8 cellular contexts compared by ENCODE assay signal in genomic region chr12:132687211-132688164, GRCh38. TPM values are rescaled to one million over a fixed set of nuclear protein-coding genes. Genes with fewer than 3 reads are reported as not detected.
DNase-seq lines count a peak whose midpoint lies in the region; ATAC-seq and TF ChIP-seq lines count a peak whose summit lies in the region.

Gene POLE (minus strand): TSS chr12:132687342. CDS start chr12:132687315, 27 bp downstream.
Gene PXMP2 (plus strand): TSS chr12:132687587. CDS start chr12:132687671, 84 bp downstream.

- H3K4me1 Mint-ChIP-seq in activated T-cell treated with anti-CD3 and anti-CD28 coated beads, Interleukin-2, amount 50 U/mL, for 24 hours (ENCODE audit: low read depth), result peaks cover 28% of the 10 kb centered on the region

- TF ChIP-seq CTCF in DND-41 (IDR thresholded peaks at IDR 0.05; ENCODE audit: borderline replicate concordance, extremely low read depth, low read length, poor library complexity, severe bottlenecking) (peak; percentile 9), Panc1 (IDR thresholded peaks at IDR 0.05) (no peak), esophagus muscularis mucosa (IDR thresholded peaks at IDR 0.05) (peak in 1 of 3 experiments; percentile 28)

- no peaks in the 10 kb centered on the region for H3K9me3 Mint-ChIP-seq in activated T-cell treated with anti-CD3 and anti-CD28 coated beads, Interleukin-2, amount 50 U/mL, for 24 hours

- peaks cover 38% of the 10 kb centered on the region for H4K20me1 ChIP-seq in DND-41 (ENCODE audit: insufficient read depth, low read length)

- peaks cover 66% of the 10 kb centered on the region for H3K79me2 ChIP-seq in DND-41 (ENCODE audit: insufficient read depth, low read length)

- DNase-seq in DND-41 (peak; percentile 97), Panc1 (ENCODE audit: low read depth, low spot score) (peak; percentile 42), esophagus muscularis mucosa (ENCODE audit: extremely low spot score) (peak; percentile 98), myocyte (ENCODE audit: low read depth) (peak; percentile 97)
- DNase-seq in activated T-cell treated with anti-CD3 and anti-CD28 coated beads, Interleukin-2, amount 50 U/mL, for 24 hours, result peak; percentile 97
- DNase-seq in stimulated activated CD8-positive, alpha-beta memory T cell treated with anti-CD3 and anti-CD28 coated beads, Interleukin-7, amount 100 ng/mL, for 24 hours (ENCODE audit: low read depth), result peak; percentile 89

- peaks cover 30% of the 10 kb centered on the region for H3K36me3 Mint-ChIP-seq in activated T-cell treated with anti-CD3 and anti-CD28 coated beads, Interleukin-2, amount 50 U/mL, for 24 hours (ENCODE audit: low read depth)

- H3K4me1 ChIP-seq in DND-41 (ENCODE audit: insufficient read depth, low read length) (peaks cover 30% of the 10 kb centered on the region), Panc1 (ENCODE audit: control insufficient read depth, insufficient read depth, low read length) (peaks cover 7% of the 10 kb centered on the region; the same call in 1 of the 2 replicates), esophagus muscularis mucosa (peaks cover 9 to 27% (median 24%) of the 10 kb centered on the region in 4 donors)

- H3K4me3 ChIP-seq in DND-41 (ENCODE audit: low read depth in 1 of 2, low read length in 2 of 2) (peak within 1 kb of the TSS; percentile 82 to 92), Panc1 (ENCODE audit: low read depth in 2 of 2, low read length in 2 of 2) (peak within 1 kb of the TSS; percentile 61 to 68), esophagus muscularis mucosa (peak within 1 kb of the TSS; percentile 79 to 98 (median 92))

- H3K27ac ChIP-seq in DND-41 (ENCODE audit: low read length) (peak within 1 kb of the TSS; percentile 89), KOPT-K1 (ENCODE audit: low read depth, low read length, poor library complexity, severe bottlenecking) (peak within 1 kb of the TSS; percentile 95), Panc1 (ENCODE audit: low read length) (peak within 1 kb of the TSS; percentile 77), esophagus muscularis mucosa (replicated peaks in 1 of 4) (peak within 1 kb of the TSS; percentile 76 to 91 (median 80))

- in situ Hi-C loops in Panc1 (cut with HindIII; ENCODE audit: low pct_unique_long_range_greater_than_20kb, low sequenced_read_pairs), result no loop called here

- intact Hi-C loops in Panc1 (cut with micrococcal nuclease; ENCODE audit: unreplicated experiment) (no loop called here), esophagus muscularis mucosa (cut with DNase I) (no loop called here)

- WGBS in esophagus muscularis mucosa, result 1% methylated on average over 12 of the region's 134 CpGs

- peak within 1 kb of the TSS; percentile 89 for H3K27ac Mint-ChIP-seq in activated T-cell treated with anti-CD3 and anti-CD28 coated beads, Interleukin-2, amount 50 U/mL, for 24 hours

- H3K36me3 ChIP-seq in DND-41 (ENCODE audit: insufficient read depth, low read length) (peaks cover 38% of the 10 kb centered on the region), KOPT-K1 (ENCODE audit: insufficient read depth, low read length) (peaks cover 49% of the 10 kb centered on the region), Panc1 (ENCODE audit: control insufficient read depth, insufficient read depth, low read length) (no peaks in the 10 kb centered on the region), esophagus muscularis mucosa (peaks cover 0 to 14% (median 2%) of the 10 kb centered on the region in 4 donors)

- no peak for TF ChIP-seq POLR2A in esophagus muscularis mucosa (IDR thresholded peaks at IDR 0.05; ENCODE audit: low read depth)

- H3K9ac ChIP-seq in DND-41 (ENCODE audit: low read depth, low read length), result peak within 1 kb of the TSS; percentile 99

- ATAC-seq in DND-41 (ENCODE audit: insufficient read depth, low read depth) (peak; percentile 94), GM21825 (IDR thresholded peaks at IDR 0.05; ENCODE audit: unreplicated experiment) (peak; percentile 92), Panc1 (peak; percentile 96)

- no peaks in the 10 kb centered on the region for H3K9me3 ChIP-seq in DND-41 (ENCODE audit: insufficient read depth, low read length, severe bottlenecking)
- peaks cover 21% of the 10 kb centered on the region for H3K9me3 ChIP-seq in KOPT-K1 (ENCODE audit: insufficient read depth, low read length, poor library complexity, severe bottlenecking)
- H3K9me3 ChIP-seq in Panc1 (ENCODE audit: control insufficient read depth, insufficient read depth, low read depth, low read length), result no peaks in the 10 kb centered on the region
- H3K9me3 ChIP-seq in esophagus muscularis mucosa, result no peaks in the 10 kb centered on the region

- H2AFZ ChIP-seq in DND-41 (ENCODE audit: low read depth, low read length), result peak within 1 kb of the TSS; percentile 86

- CTCF ChIA-PET in Panc1 (lab: Charles Lee), result no interaction called here

- no peaks in the 10 kb centered on the region for H3K27me3 Mint-ChIP-seq in activated T-cell treated with anti-CD3 and anti-CD28 coated beads, Interleukin-2, amount 50 U/mL, for 24 hours

- BruUV-seq in Panc1 (replicated peaks; lab: Mats Ljungman, UMichigan), result no TSS peak

- no peak for TF ChIP-seq EP300 in esophagus muscularis mucosa (IDR thresholded peaks at IDR 0.05)

- no peaks in the 10 kb centered on the region for H3K27me3 ChIP-seq in DND-41 (ENCODE audit: insufficient read depth, low read length, poor library complexity)
- H3K27me3 ChIP-seq in Panc1 (ENCODE audit: control insufficient read depth, insufficient read depth, low read length), result no peaks in the 10 kb centered on the region
- no peaks in the 10 kb centered on the region for H3K27me3 ChIP-seq in esophagus muscularis mucosa

- peak within 1 kb of the TSS; percentile 64 for H3K4me2 ChIP-seq in DND-41 (ENCODE audit: insufficient read depth, low read length)

- POLR2A ChIA-PET in Panc1 (lab: Charles Lee), result no interaction called here

- H3K4me3 Mint-ChIP-seq in activated T-cell treated with anti-CD3 and anti-CD28 coated beads, Interleukin-2, amount 50 U/mL, for 24 hours, result peak within 1 kb of the TSS; percentile 79

RNA-seq across cellular contexts. Expression of gene POLE, which starts in this region (rescaled TPM):
- total RNA-seq in Panc1 (2021; ENCODE audit: unreplicated experiment), result 112 TPM
- 39.6 TPM for polyA plus RNA-seq in Panc1 (2012; ENCODE audit: insufficient read length)
- total RNA-seq in esophagus muscularis mucosa, result 10 to 100 TPM; 17.2 to 32.4 (median 24.8) TPM
- 9.9 and 11.2 TPM in 2 replicates for total RNA-seq in myocyte
- polyA plus RNA-seq in myocyte (2012), result 5.6 TPM

RNA-seq across cellular contexts. Expression of gene PXMP2, which starts in this region (rescaled TPM):
- total RNA-seq in Panc1 (2021; ENCODE audit: unreplicated experiment) (21.3 TPM), esophagus muscularis mucosa (10 to 100 TPM; 39.7 to 68.4 (median 55.8) TPM), myocyte (12.4 and 13.2 TPM in 2 replicates)
- polyA plus RNA-seq in Panc1 (2012; ENCODE audit: insufficient read length), result 21.1 TPM
- 9.5 TPM for polyA plus RNA-seq in myocyte (2012)

Comparison
In these comparisons a context has a peak if more than half of its experiments do, and no peak if none do; other contexts are left out.
1. Peak in every context shown above with its lines: DNase-seq, ATAC-seq, H3K4me3 ChIP-seq and H3K27ac ChIP-seq.
2. DNase-seq: peak in every context shown above with its lines; median percentile 98 in esophagus muscularis mucosa; 97 in DND-41; 97 in activated T-cell treated with anti-CD3 and anti-CD28 coated beads, Interleukin-2, amount 50 U/mL, for 24 hours; 97 in myocyte; 89 in stimulated activated CD8-positive, alpha-beta memory T cell treated with anti-CD3 and anti-CD28 coated beads, Interleukin-7, amount 100 ng/mL, for 24 hours; 42 in Panc1.